Comparison of ENCODE assay signal across 1 cellular context in the genomic region with DNA sequence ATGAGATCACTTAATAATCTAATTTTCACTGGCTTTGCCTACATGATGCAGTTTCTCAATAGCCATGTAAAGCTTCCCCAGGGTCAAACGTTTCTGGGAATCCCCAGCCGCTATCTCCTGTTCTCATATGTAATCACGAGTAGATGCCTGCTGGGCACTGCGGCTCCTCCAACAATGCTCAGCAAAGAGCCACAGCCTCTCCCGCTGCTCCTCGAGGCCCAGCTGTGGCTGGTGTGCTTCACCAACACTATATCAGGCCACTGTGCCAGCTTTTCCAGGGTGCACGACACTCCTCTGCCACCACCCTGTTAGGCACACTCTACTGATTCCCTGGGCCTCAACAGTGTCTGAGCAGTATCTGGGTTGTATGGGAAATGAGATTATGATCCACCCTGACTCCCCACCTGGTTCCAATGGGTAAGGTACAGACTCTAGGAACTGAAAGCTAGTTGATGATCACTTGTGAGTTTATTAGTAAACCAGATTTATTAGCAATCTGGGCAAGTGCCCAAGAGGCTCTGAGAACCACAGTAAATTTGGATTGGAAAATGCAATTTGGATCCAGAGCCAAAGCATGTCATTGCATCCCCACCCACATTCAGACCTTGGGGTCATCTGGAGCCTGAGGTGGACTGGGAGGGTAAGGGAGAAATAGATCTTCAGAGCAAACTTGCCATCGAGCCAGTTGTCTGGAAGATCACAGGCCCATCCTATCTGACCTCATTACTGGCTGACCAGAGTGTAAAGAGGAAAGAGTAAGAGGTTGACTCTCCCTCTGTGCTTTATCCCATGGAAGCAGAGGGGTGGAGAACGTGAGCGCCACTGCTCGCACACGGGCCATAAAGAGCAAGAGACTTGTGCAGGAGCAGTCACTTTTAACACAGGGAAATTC.
TF ChIP-seq lines count a peak whose summit lies in the region.

No MANE protein-coding gene starts in this region.

TF ChIP-seq in WTC11, 78 proteins besides CTCF, POLR2A, EP300 and RAD21 (continued from another document):
- TF ChIP-seq RORB (CRISPR knock-in tag; IDR thresholded peaks at IDR 0.05) (no peak), RELA (CRISPR knock-in tag; IDR thresholded peaks at IDR 0.05; ENCODE audit: borderline replicate concordance) (no peak), TEAD1 (CRISPR knock-in tag; IDR thresholded peaks at IDR 0.05) (no peak), ETV6 (CRISPR knock-in tag; IDR thresholded peaks at IDR 0.05) (no peak), NR2C2 (CRISPR knock-in tag; IDR thresholded peaks at IDR 0.05) (no peak), ZNF416 (CRISPR knock-in tag; IDR thresholded peaks at IDR 0.05) (no peak), CREM (CRISPR knock-in tag; IDR thresholded peaks at IDR 0.05) (no peak)
- TF ChIP-seq, protein P1, sequence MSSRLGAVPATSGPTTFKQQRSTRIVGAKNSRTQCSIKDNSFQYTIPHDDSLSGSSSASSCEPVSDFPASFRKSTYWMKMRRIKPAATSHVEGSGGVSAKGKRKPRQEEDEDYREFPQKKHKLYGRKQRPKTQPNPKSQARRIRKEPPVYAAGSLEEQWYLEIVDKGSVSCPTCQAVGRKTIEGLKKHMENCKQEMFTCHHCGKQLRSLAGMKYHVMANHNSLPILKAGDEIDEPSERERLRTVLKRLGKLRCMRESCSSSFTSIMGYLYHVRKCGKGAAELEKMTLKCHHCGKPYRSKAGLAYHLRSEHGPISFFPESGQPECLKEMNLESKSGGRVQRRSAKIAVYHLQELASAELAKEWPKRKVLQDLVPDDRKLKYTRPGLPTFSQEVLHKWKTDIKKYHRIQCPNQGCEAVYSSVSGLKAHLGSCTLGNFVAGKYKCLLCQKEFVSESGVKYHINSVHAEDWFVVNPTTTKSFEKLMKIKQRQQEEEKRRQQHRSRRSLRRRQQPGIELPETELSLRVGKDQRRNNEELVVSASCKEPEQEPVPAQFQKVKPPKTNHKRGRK (CRISPR knock-in tag; IDR thresholded peaks at IDR 0.05; ENCODE audit: borderline replicate concordance) = no peak
